ENCODE assay signal across 13 cellular contexts in the genomic region with DNA sequence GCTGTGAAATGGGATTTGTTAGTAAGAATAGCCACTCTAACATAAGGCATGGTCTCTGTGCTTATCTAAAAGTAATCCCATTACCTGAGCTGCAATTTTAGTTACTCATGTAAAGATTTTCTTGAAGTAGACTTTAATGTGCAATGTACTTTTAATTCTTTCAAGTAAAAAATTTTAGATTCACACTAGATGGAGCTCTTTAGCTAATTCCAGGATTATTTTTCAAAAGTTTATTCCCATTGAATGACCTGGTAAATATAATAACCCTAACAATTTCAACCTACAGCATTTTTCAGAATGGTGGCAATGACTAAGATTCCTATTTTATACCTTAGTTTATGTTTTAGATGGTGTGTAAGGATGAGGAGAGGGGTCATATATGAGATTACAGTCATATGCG. TPM values are rescaled to one million over a fixed set of nuclear protein-coding genes. Genes with fewer than 3 reads are reported as not detected.
DNase-seq lines count a peak whose midpoint lies in the region; ATAC-seq, FAIRE-seq and TF ChIP-seq lines count a peak whose summit lies in the region.
"Had no signal": no experiment of that assay in that cellular context is flagged by ENCODE, and none has a peak within 500 bp of the region (broad histone marks: within the 10 kb centered on the region; RNA-seq: fewer than 3 reads in every experiment).

No MANE protein-coding gene starts in this region.

- no TSS peak for BruUV-seq in A673 (replicated peaks; lab: Mats Ljungman, UMichigan)

- no peaks in the 10 kb centered on the region for H3K27me3 ChIP-seq in A673 (replicated peaks; ENCODE audit: insufficient read depth, low read depth, low read length, poor library complexity)

- no peak overlapping the region for H3K27ac ChIP-seq in A673 (ENCODE audit: low read depth, low read length, poor library complexity, severe bottlenecking)
- no peak overlapping the region for H3K27ac ChIP-seq in kidney (ENCODE audit: low read depth in 2 of 2, low read length in 2 of 2)

- H3K9me3 ChIP-seq in A673 (ENCODE audit: low read depth, low read length, poor library complexity, severe bottlenecking) (no peaks in the 10 kb centered on the region), kidney (ENCODE audit: control insufficient read depth in 1 of 2, low read length in 2 of 2) (no peaks in the 10 kb centered on the region)

- peak; percentile 42 for FAIRE-seq in kidney (lab: Jason Lieb, UNC)

- CTCF ChIA-PET in A673 (lab: Charles Lee), result no interaction called here

- ATAC-seq in GM21619 (IDR thresholded peaks at IDR 0.05; ENCODE audit: unreplicated experiment) (no peak), GM19328 (IDR thresholded peaks at IDR 0.05; ENCODE audit: unreplicated experiment) (no peak), GM21786 (IDR thresholded peaks at IDR 0.05; ENCODE audit: unreplicated experiment) (no peak)
- ATAC-seq: CD8-positive, alpha-beta T cell had no signal

- TF ChIP-seq RAD21 in Ishikawa (IDR thresholded peaks at IDR 0.05; ENCODE audit: low read depth), result peak; percentile 22; the same call in 1 of the 2 replicates

- intact Hi-C loops in A673 (cut with micrococcal nuclease; ENCODE audit: unreplicated experiment), result loop anchor here (10.0 kb wide), 1 partner anchor 132 kb away; a partner anchor contains a TSS
- intact Hi-C loops in kidney (cut with DNase I), result no loop called here

- peaks cover 56% of the 10 kb centered on the region for H3K36me3 ChIP-seq in A673 (ENCODE audit: insufficient read depth, low read length, poor library complexity, severe bottlenecking)
- H3K36me3 ChIP-seq in kidney (ENCODE audit: control insufficient read depth in 1 of 2, insufficient read depth in 2 of 2, low read length in 2 of 2), result peaks cover 21 to 51% of the 10 kb centered on the region in 2 donors

- H3K4me1 ChIP-seq in A673 (ENCODE audit: insufficient read depth, low read length, poor library complexity, severe bottlenecking) (no peaks in the 10 kb centered on the region), kidney (ENCODE audit: control insufficient read depth in 1 of 2, insufficient read depth in 1 of 2, low read depth in 1 of 2, low read length in 2 of 2) (no peaks in the 10 kb centered on the region)

- TF ChIP-seq CTCF in A673 (conservative IDR thresholded peaks at IDR 0.05; ENCODE audit: low read depth, low read length), result peak; percentile 50; the same call in 1 of the 2 replicates
- no peak for TF ChIP-seq CTCF in kidney (IDR thresholded peaks at IDR 0.05; ENCODE audit: borderline replicate concordance, extremely low read depth, insufficient read depth)

- POLR2A ChIA-PET in A673 (lab: Charles Lee; ENCODE audit: low non-redundant PET), result no interaction called here

- no peak for TF ChIP-seq EP300 in Ishikawa (IDR thresholded peaks at IDR 0.05; ENCODE audit: borderline replicate concordance)

- DNase-seq in A673 (ENCODE audit: low spot score) (peak; percentile 45), astrocyte of the hippocampus (ENCODE audit: low read depth, low spot score) (peak; percentile 15), kidney (no peak), AML-193 (lab: John Stamatoyannopoulos, UW) (no peak)
- DNase-seq: CD8-positive, alpha-beta T cell; GOT3; head of caudate nucleus; NCI-H2029 treated with DMSO at 0.1 percent for 48 hours; stimulated activated CD4-positive, alpha-beta T cell treated with anti-CD3 and anti-CD28 coated beads, Interleukin-2, amount 100 ng/mL, for 24 hours had no signal

- H3K4me3 ChIP-seq in A673 (ENCODE audit: low read depth, low read length, poor library complexity, severe bottlenecking) (no peak overlapping the region), kidney (ENCODE audit: low read length in 2 of 2) (no peak overlapping the region)

- H3K9ac ChIP-seq in kidney (ENCODE audit: low read length in 2 of 2), result no peak overlapping the region

TF ChIP-seq in Ishikawa, 13 proteins besides CTCF, POLR2A, EP300 and RAD21:
- TF ChIP-seq TAF1 (IDR thresholded peaks at IDR 0.05; ENCODE audit: low read depth), result no peak
- TF ChIP-seq TEAD4 (IDR thresholded peaks at IDR 0.05), result no peak
- no peak for TF ChIP-seq EGR1 (IDR thresholded peaks at IDR 0.05)
- no peak for TF ChIP-seq ZBTB7A (IDR thresholded peaks at IDR 0.05; ENCODE audit: low read depth)

RNA-seq across cellular contexts. Expression of a gene that starts 18.1 kb away (rescaled TPM):
- total RNA-seq in A673 (2021) (18.4 and 21.2 TPM in 2 replicates), kidney (21.9 TPM)
- polyA plus RNA-seq in kidney (ENCODE audit: insufficient read depth, low read depth, low replicate concordance), result 5.2 TPM

Comparison
In these comparisons a context has a peak if more than half of its experiments do, and no peak if none do; other contexts are left out.
1. DNase-seq: peak in A673 (single experiment) and astrocyte of the hippocampus (single experiment); none in kidney (single experiment) and AML-193 (0 of 2).